ENCODE assay signal across 8 cellular contexts in the genomic region with DNA sequence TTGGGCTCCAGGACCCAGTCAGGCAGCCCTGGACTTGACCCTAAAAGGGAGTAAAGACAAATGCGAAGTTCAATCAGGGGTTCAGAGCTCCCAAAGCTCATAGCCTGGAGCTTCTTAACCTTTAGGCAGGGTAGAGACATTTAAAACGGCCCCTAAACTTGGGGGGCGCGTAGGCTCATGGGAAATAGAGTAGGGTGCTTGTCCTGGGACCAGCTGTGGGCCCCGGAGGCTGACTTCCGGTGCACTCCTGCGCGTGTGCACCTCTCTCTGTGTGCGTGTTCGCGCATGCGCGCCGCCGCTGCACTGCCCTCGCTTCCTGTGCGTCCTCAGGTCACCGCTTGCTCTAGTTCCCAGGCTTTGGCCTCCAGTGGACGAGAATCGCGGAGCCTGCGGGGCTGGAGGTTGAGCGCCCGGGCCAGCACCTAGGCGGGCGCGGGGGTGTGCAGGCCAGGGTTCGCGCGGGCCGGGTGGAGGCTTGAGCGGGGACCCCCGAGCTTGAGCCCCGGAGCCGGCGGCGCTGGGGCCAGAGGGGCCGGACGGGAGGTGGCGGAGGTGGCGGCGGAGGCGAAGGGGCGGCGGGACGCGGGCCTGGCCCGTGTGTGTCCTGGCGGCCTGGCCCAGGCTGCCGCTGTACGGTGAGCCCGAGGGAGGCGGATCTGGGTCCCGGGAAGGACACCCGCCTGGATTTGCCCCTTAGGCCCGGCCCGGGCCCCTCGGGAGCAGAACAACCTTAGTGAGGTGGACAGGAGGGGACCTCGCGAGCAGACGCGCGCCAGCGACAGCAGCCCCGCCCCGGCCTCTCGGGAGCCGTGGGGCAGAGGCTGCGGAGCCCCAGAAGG. TPM values are rescaled to one million over a fixed set of nuclear protein-coding genes. Genes with fewer than 3 reads are reported as not detected.
DNase-seq lines count a peak whose midpoint lies in the region; ATAC-seq and TF ChIP-seq lines count a peak whose summit lies in the region.

A gene (plus strand): TSS at position 303 of the 839 bp plus-strand sequence. CDS start 2,217 bp downstream, outside the sequence.

- H3K36me3 ChIP-seq in left lung = peaks cover 0 to 26% of the 10 kb centered on the region in 2 donors

- H3K4me3 ChIP-seq in left lung = peak within 1 kb of the TSS; percentile 68 to 83

- H3K27ac ChIP-seq in C4-2B = peak within 1 kb of the TSS; percentile 81
- H3K27ac ChIP-seq in left lung = peak within 1 kb of the TSS; percentile 72 to 79

- peak; percentile 99 for ATAC-seq in GM19351 (IDR thresholded peaks at IDR 0.05; ENCODE audit: unreplicated experiment)
- peak; percentile 99 for ATAC-seq in HG03520 (IDR thresholded peaks at IDR 0.05; ENCODE audit: unreplicated experiment)
- ATAC-seq in left lung = peak; percentile 100

- H3K4me1 ChIP-seq in left lung = peaks cover 0 to 5% of the 10 kb centered on the region in 2 donors

- DNase-seq in NCI-H748 (lab: John Stamatoyannopoulos, UW; ENCODE audit: unreplicated experiment) = peak; percentile 95
- DNase-seq in activated CD4-positive, alpha-beta T cell treated with anti-CD3 and anti-CD28 coated beads, Interleukin-2, amount 50 U/mL, for 1 hour = peak; percentile 85
- peak; percentile 91 for DNase-seq in dedifferentiated amniotic fluid mesenchymal stem cell (ENCODE audit: extremely low spot score)
- DNase-seq in left lung = peak; percentile 96 to 98
- peak; percentile 87 for DNase-seq in stimulated activated CD4-positive, alpha-beta T cell treated with anti-CD3 and anti-CD28 coated beads, Interleukin-2, amount 100 ng/mL, for 4 hours (ENCODE audit: low read depth)

- intact Hi-C loops in left lung (cut with DNase I) = no loop called here

- peaks cover 0 to 3% of the 10 kb centered on the region in 2 donors for H3K9me3 ChIP-seq in left lung

- H3K27me3 ChIP-seq in left lung = no peaks in the 10 kb centered on the region

- TF ChIP-seq CTCF in C4-2B (conservative IDR thresholded peaks at IDR 0.05) = no peak
- no peak for TF ChIP-seq CTCF in left lung (IDR thresholded peaks at IDR 0.05)

RNA-seq across cellular contexts. Expression of the gene that starts here (rescaled TPM):
- total RNA-seq in left lung = 10 to 100 TPM in 1 of 2 donors, 1 to 10 TPM in 1; 9.7 to 11.0 TPM

Comparison
In these comparisons a context has a peak if more than half of its experiments do, and no peak if none do; other contexts are left out.
1. Peak in every context shown above with its lines: DNase-seq, ATAC-seq, H3K4me3 ChIP-seq and H3K27ac ChIP-seq.